In the genomic region with DNA sequence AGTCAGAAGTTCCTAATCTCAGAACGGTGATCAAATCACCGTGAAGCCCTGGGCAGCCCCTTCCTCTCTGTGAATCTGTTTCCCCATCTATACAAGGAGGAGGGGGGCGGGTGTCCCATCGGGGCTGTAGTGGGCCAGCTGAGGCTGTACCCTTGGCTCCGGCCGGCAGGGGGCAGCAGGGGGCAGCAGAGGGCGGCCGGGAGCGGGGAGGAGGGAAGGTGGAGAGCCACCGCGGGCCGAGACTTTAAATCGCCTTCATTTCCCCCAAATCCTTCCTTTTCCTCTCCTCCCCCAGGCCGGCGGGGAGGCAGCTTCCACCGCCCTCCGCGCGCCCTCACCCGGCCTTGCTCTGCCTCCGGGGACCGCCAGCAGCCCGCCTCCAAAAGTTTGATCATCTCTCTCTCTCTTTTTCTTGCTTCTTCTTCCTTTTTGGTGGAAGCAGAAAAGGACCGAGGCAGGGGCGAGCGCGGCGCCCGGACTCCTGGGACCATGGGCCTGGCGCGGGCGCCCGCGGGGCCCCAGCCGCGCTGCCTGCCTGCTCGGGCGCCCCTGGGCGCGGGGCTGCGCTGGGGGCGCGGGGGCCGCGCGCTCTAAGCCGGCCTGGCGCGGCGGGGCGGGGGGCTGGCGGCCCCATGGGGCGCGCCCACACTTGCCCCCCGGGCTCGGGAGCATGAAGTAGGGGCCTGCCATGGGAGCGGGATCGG, we compare ENCODE assay signal across 8 cellular contexts.
DNase-seq lines count a peak whose midpoint lies in the region; ATAC-seq and TF ChIP-seq lines count a peak whose summit lies in the region.

A gene (plus strand): TSS at position 275 of the 704 bp plus-strand sequence. CDS start 414 bp downstream, at position 689.

- H3K9me3 Mint-ChIP-seq in nephron: no peaks in the 10 kb centered on the region

- no peaks in the 10 kb centered on the region for H3K36me3 ChIP-seq in BLaER1

- H3K27me3 ChIP-seq in BLaER1: peaks cover 38% of the 10 kb centered on the region

- peaks cover 56% of the 10 kb centered on the region for H4K20me1 ChIP-seq in BLaER1

- peak; percentile 92 to 97 (median 96) for TF ChIP-seq CTCF in nephron (IDR thresholded peaks at IDR 0.05; ENCODE audit: unreplicated experiment in 3 of 3)

- peak within 1 kb of the TSS; percentile 95 for H3K4me3 ChIP-seq in BLaER1

- H3K9ac ChIP-seq in BLaER1: peak within 1 kb of the TSS; percentile 91

- peak within 1 kb of the TSS; percentile 91 for H3K27ac ChIP-seq in BLaER1

- H3K4me2 ChIP-seq in BLaER1: peak within 1 kb of the TSS; percentile 88

- peak; percentile 86 for ATAC-seq in GM19397 (IDR thresholded peaks at IDR 0.05; ENCODE audit: unreplicated experiment)

- H3K4me1 Mint-ChIP-seq in nephron: peaks cover 45% of the 10 kb centered on the region

- H3K4me3 Mint-ChIP-seq in nephron: peak within 1 kb of the TSS; percentile 92 to 97 (median 96)

- DNase-seq in HUDEP-2 (lab: John Stamatoyannopoulos, UW; ENCODE audit: unreplicated experiment in 76 of 76) (peak in 56 of 76 experiments; percentile 4 to 76 (median 40)), RPMI8226 (peak; percentile 70), fibroblast of the conjunctiva (ENCODE audit: low read depth) (peak; percentile 70)
- DNase-seq in activated effector memory CD4-positive, alpha-beta T cell treated with anti-CD3 and anti-CD28 coated beads, Interleukin-2, amount 50 U/mL, for 16 hours: peak; percentile 91
- DNase-seq in stimulated activated naive CD4-positive, alpha-beta T cell (lab: John Stamatoyannopoulos, UW): peak; percentile 31 to 77 (median 63)

- H3K27ac Mint-ChIP-seq in nephron: peak within 1 kb of the TSS; percentile 78 to 93 (median 81)

- no peaks in the 10 kb centered on the region for H3K9me3 ChIP-seq in BLaER1

- H3K27me3 Mint-ChIP-seq in nephron (ENCODE audit: low read depth): peaks cover 25% of the 10 kb centered on the region

- peaks cover 3% of the 10 kb centered on the region for H3K36me3 Mint-ChIP-seq in nephron (ENCODE audit: low read depth)

- peaks cover 58% of the 10 kb centered on the region for H3K4me1 ChIP-seq in BLaER1

Comparison
In these comparisons a context has a peak if more than half of its experiments do, and no peak if none do; other contexts are left out.
1. Peak in every context shown above with its lines: DNase-seq, ATAC-seq, H3K4me3 ChIP-seq and H3K27ac ChIP-seq.
2. DNase-seq: peak in every context shown above with its lines; median percentile 91 in activated effector memory CD4-positive, alpha-beta T cell treated with anti-CD3 and anti-CD28 coated beads, Interleukin-2, amount 50 U/mL, for 16 hours; 70 in RPMI8226; 70 in fibroblast of the conjunctiva; 63 in stimulated activated naive CD4-positive, alpha-beta T cell; 40 in HUDEP-2.